8 cellular contexts compared by ENCODE assay signal in genomic region chr1:25820247-25821111, GRCh38. TPM values are rescaled to one million over a fixed set of nuclear protein-coding genes. Genes with fewer than 3 reads are reported as not detected.
DNase-seq lines count a peak whose midpoint lies in the region; ATAC-seq, FAIRE-seq and TF ChIP-seq lines count a peak whose summit lies in the region.

No MANE protein-coding gene starts in this region.

- H3K27me3 ChIP-seq in ACC112 (ENCODE audit: insufficient read depth, low read length) (no peaks in the 10 kb centered on the region), H1 (replicated peaks in 1 of 4; ENCODE audit: control insufficient read depth in 3 of 4, extremely low read depth in 1 of 4, insufficient read depth in 3 of 4, low read length in 3 of 4) (peaks cover 0 to 6% (median 2%) of the 10 kb centered on the region in 4 experiments; a peak in 4 of 7 replicates), muscle layer of duodenum (ENCODE audit: low read depth, low read length) (no peaks in the 10 kb centered on the region), stomach smooth muscle (ENCODE audit: control insufficient read depth in 1 of 2, insufficient read depth in 2 of 2, low read length in 2 of 2) (no peaks in the 10 kb centered on the region)

- H3K4me3 ChIP-seq in ACC112 (ENCODE audit: low read depth, low read length) (peak overlapping the region; percentile 88), H1 (ENCODE audit: extremely low read depth in 1 of 4, insufficient read depth in 2 of 4, low read depth in 3 of 4, low read length in 4 of 4) (peak overlapping the region; percentile 75 to 85 (median 80)), muscle layer of duodenum (ENCODE audit: low read depth in 1 of 2, low read length in 2 of 2) (peak overlapping the region; percentile 80 to 91), stomach smooth muscle (ENCODE audit: low read length in 2 of 2) (peak overlapping the region; percentile 83 to 93)

- no peaks in the 10 kb centered on the region for H3K9me3 ChIP-seq in H1 (ENCODE audit: insufficient read depth in 2 of 2, low read depth in 1 of 2, low read length in 1 of 2)
- H3K9me3 ChIP-seq in muscle layer of duodenum (ENCODE audit: control insufficient read depth in 1 of 2, low read length in 2 of 2) = no peaks in the 10 kb centered on the region
- H3K9me3 ChIP-seq in stomach smooth muscle (ENCODE audit: control insufficient read depth in 2 of 2, low read length in 2 of 2) = no peaks in the 10 kb centered on the region

- no peak overlapping the region for H2BK120ac ChIP-seq in H1 (replicated peaks; ENCODE audit: low read depth, low read length)

- TF ChIP-seq RAD21 in H1 (IDR thresholded peaks at IDR 0.05 in 1 of 2, conservative IDR thresholded peaks at IDR 0.05 in 1 of 2; ENCODE audit: low read depth in 2 of 2, low read length in 2 of 2) = no peak

- peaks cover 8% of the 10 kb centered on the region; the same call in 1 of the 2 replicates for H3K79me1 ChIP-seq in H1 (ENCODE audit: low read depth, low read length)

- POLR2A ChIA-PET in H1 (lab: Charles Lee; ENCODE audit: partially characterized antibody) = interaction anchor here (0.6 to 5.5 kb wide), 22 partner anchors 9 to 390 kb away, joined by 3 to 32 read pairs (median 3); partner anchors contain the start of genes MACO1, PAFAH2 and PAQR7

- no peak overlapping the region for H3K23ac ChIP-seq in H1 (ENCODE audit: insufficient read length)

- H2BK5ac ChIP-seq in H1 (ENCODE audit: low read depth, low read length) = peak overlapping the region; percentile 47; the same call in 1 of the 2 replicates

- H4K20me1 ChIP-seq in H1 (replicated peaks in 1 of 2; ENCODE audit: control insufficient read depth in 1 of 2, insufficient read depth in 2 of 2, low read length in 2 of 2) = peaks cover 11 to 13% of the 10 kb centered on the region in 2 experiments

- no peak overlapping the region for H3K14ac ChIP-seq in H1 (ENCODE audit: insufficient read length)

- 7% methylated on average over 51 of the region's 67 CpGs; no CpG with 5 or more reads in 1 of the 2 experiments for WGBS in H1 (ENCODE audit: extremely low coverage in 1 of 2, insufficient coverage in 1 of 2, insufficient read length in 1 of 2, insufficient replicate concordance in 2 of 2, low coverage in 1 of 2, low lambda C conversion rate in 2 of 2, missing lambda C conversion rate in 1 of 2), 2 experiments

- H2BK15ac ChIP-seq in H1 (ENCODE audit: low read length) = no peak overlapping the region

- H3K27ac ChIP-seq in ACC112 (ENCODE audit: low read depth, low read length) = peak overlapping the region; percentile 71
- H3K27ac ChIP-seq in H1 (ENCODE audit: low read depth, low read length) = peak overlapping the region; percentile 31; the same call in 1 of the 2 replicates
- H3K27ac ChIP-seq in muscle layer of duodenum (ENCODE audit: low read length) = peak overlapping the region; percentile 79
- peak overlapping the region; percentile 80 for H3K27ac ChIP-seq in stomach smooth muscle (ENCODE audit: low read length)

- CTCF ChIA-PET in H1 (lab: Charles Lee; ENCODE audit: partially characterized antibody) = interaction anchor here (0.7 to 2.7 kb wide), 12 partner anchors 9 to 393 kb away, joined by 3 to 11 read pairs (median 3); partner anchors contain the start of gene PAFAH2

- H3K18ac ChIP-seq in H1 (ENCODE audit: extremely low read depth, low read length) = 0 out of 2 replicates have a peak overlapping the region, but pooled peaks have one; percentile 25

- FAIRE-seq in GM18507 (lab: Jason Lieb, UNC) (peak; percentile 90), H1 (lab: Jason Lieb, UNC) (no peak)

- H3K9ac ChIP-seq in H1 (replicated peaks in 1 of 4; ENCODE audit: extremely low read depth in 1 of 4, low read depth in 3 of 4, low read length in 3 of 4) (peak overlapping the region; percentile 7 to 58 (median 48); a peak in 6 of 7 replicates), stomach smooth muscle (ENCODE audit: low read length in 2 of 2) (peak overlapping the region; percentile 85 to 90)

- peaks cover 34% of the 10 kb centered on the region for H3K79me2 ChIP-seq in ACC112 (ENCODE audit: control insufficient read depth, insufficient read depth, low read length, unreplicated experiment)
- peaks cover 0 to 3% of the 10 kb centered on the region in 2 experiments; a peak in 1 of 4 replicates for H3K79me2 ChIP-seq in H1 (ENCODE audit: control insufficient read depth in 1 of 2, insufficient read depth in 2 of 2, low read length in 2 of 2)

- DNase-seq in GM18507 (ENCODE audit: extremely low spot score, insufficient read length, low read depth) (peak; percentile 80), NCI-H2227 treated with DMSO at 0.1 percent for 48 hours (lab: John Stamatoyannopoulos, UW) (peak; percentile 11), H1 (ENCODE audit: low read depth in 1 of 2, low spot score in 2 of 2) (peak in 1 of 2 experiments; percentile 74)
- peak; percentile 35 to 50 for DNase-seq in activated CD8-positive, alpha-beta memory T cell treated with anti-CD3 and anti-CD28 coated beads for 1 hour (ENCODE audit: extremely low read depth in 1 of 2, low read depth in 1 of 2)

- H4K91ac ChIP-seq in H1 (replicated peaks; ENCODE audit: insufficient read length, low read length) = peak overlapping the region; percentile 31

- TF ChIP-seq CTCF in H1 (IDR thresholded peaks at IDR 0.05; ENCODE audit: control extremely low read depth in 1 of 3, insufficient read depth in 1 of 3, low read depth in 1 of 3, low read length in 3 of 3) = no peak

- no peak for TF ChIP-seq EP300 in H1 (IDR thresholded peaks at IDR 0.05; ENCODE audit: borderline replicate concordance in 1 of 2, low read depth in 2 of 2, low read length in 2 of 2)

- H3K23me2 ChIP-seq in H1 (ENCODE audit: low read depth, low read length) = peaks cover 12% of the 10 kb centered on the region

- 0 out of 2 replicates have a peak overlapping the region, but pooled peaks have one; percentile 71 for H4K8ac ChIP-seq in H1 (ENCODE audit: extremely low read depth, insufficient read depth, low read length)

- no peak overlapping the region for H2AK5ac ChIP-seq in H1 (ENCODE audit: low read depth, low read length)

- no peak overlapping the region for H3K56ac ChIP-seq in H1 (replicated peaks; ENCODE audit: insufficient read length, low read depth, low read length)

- peak overlapping the region; percentile 90 to 93 for H3K4me2 ChIP-seq in H1 (ENCODE audit: insufficient read depth in 1 of 2, low read depth in 2 of 2, low read length in 2 of 2)

- no peak for TF ChIP-seq POLR2A in H1 (IDR thresholded peaks at IDR 0.05; ENCODE audit: control extremely low read depth in 1 of 2, low read depth in 2 of 2, low read length in 2 of 2)

- H2BK12ac ChIP-seq in H1 (ENCODE audit: low read depth, low read length) = no peak overlapping the region

- peak; percentile 37 for ATAC-seq in HG02970 (IDR thresholded peaks at IDR 0.05; ENCODE audit: low FRiP score, unreplicated experiment)

- H2AFZ ChIP-seq in ACC112 (ENCODE audit: low read length, unreplicated experiment) (peak overlapping the region; percentile 78), H1 (ENCODE audit: low read length) (no peak overlapping the region)

- no peaks in the 10 kb centered on the region for H3K36me3 ChIP-seq in ACC112 (ENCODE audit: insufficient read depth, low read length)
- no peaks in the 10 kb centered on the region; a peak in 1 of 8 replicates for H3K36me3 ChIP-seq in H1 (ENCODE audit: control insufficient read depth in 2 of 4, insufficient read depth in 4 of 4, low read length in 3 of 4)
- H3K36me3 ChIP-seq in muscle layer of duodenum (ENCODE audit: control insufficient read depth in 1 of 2, insufficient read depth in 2 of 2, low read length in 2 of 2) = peaks cover 8 to 21% of the 10 kb centered on the region in 2 donors
- H3K36me3 ChIP-seq in stomach smooth muscle (ENCODE audit: control insufficient read depth in 2 of 2, insufficient read depth in 2 of 2, low read length in 2 of 2) = peaks cover 3 to 9% of the 10 kb centered on the region in 2 donors

- peak overlapping the region; percentile 38 for H4K5ac ChIP-seq in H1 (ENCODE audit: insufficient read length, low read depth, low read length)

- H2BK20ac ChIP-seq in H1 (ENCODE audit: low read length) = no peak overlapping the region

- H3K4ac ChIP-seq in H1 (replicated peaks; ENCODE audit: insufficient read length, low read depth, low read length) = no peak overlapping the region

- H3K4me1 ChIP-seq in ACC112 (ENCODE audit: control insufficient read depth, insufficient read depth, low read length, unreplicated experiment) = peaks cover 29% of the 10 kb centered on the region
- peaks cover 12 to 25% (median 15%) of the 10 kb centered on the region in 4 experiments for H3K4me1 ChIP-seq in H1 (replicated peaks in 1 of 4; ENCODE audit: control insufficient read depth in 3 of 4, insufficient read depth in 4 of 4, low read length in 3 of 4)
- peaks cover 13 to 26% of the 10 kb centered on the region in 2 donors for H3K4me1 ChIP-seq in muscle layer of duodenum (ENCODE audit: control insufficient read depth in 1 of 2, insufficient read depth in 2 of 2, low read length in 2 of 2)
- H3K4me1 ChIP-seq in stomach smooth muscle (ENCODE audit: control insufficient read depth, insufficient read depth, low read length) = peaks cover 31% of the 10 kb centered on the region

RNA-seq across cellular contexts. Expression of gene MTFR1L, which starts 0.7 kb away (rescaled TPM):
- total RNA-seq in H1 (2021; fragmentation: NEBNext Ultra II Directional; extraction: Animal tissue kit (Norgen Biotek cat#: 25700)) = 20.8 and 23.1 TPM in 2 replicates
- 23.1 and 39.9 TPM in 2 replicates for polyA plus RNA-seq in H1 (2011; rRNA removed)
- polyA plus RNA-seq in H1 (2011; cell fraction: cytosol; rRNA removed) = 25.9 TPM
- polyA plus RNA-seq in H1 (2011; cell fraction: nucleus; rRNA removed) = 27.3 TPM
- polyA plus RNA-seq in H1 (2012, experiment 1 of 2) = 20.5 to 26.2 TPM (median 22.8 TPM) in 4 replicates
- 21.2 TPM for polyA plus RNA-seq in H1 (2012, experiment 2 of 2)
- 17.5 TPM for polyA plus RNA-seq in H1 (2013, experiment 1 of 2)
- polyA plus RNA-seq in H1 (2013, experiment 2 of 2) = 15.3 TPM
- polyA minus RNA-seq in H1 (2011; rRNA and poly(A)+ RNA removed) = 23.2 and 27.4 TPM in 2 replicates
- polyA minus RNA-seq in H1 (2011; cell fraction: cytosol; rRNA and poly(A)+ RNA removed) = 10.6 TPM
- 16.7 TPM for polyA minus RNA-seq in H1 (2011; cell fraction: nucleus; rRNA and poly(A)+ RNA removed)

RNA-seq across cellular contexts. Expression of gene SELENON, which starts 20.5 kb away (rescaled TPM):
- total RNA-seq in H1 (2021; fragmentation: NEBNext Ultra II Directional; extraction: Animal tissue kit (Norgen Biotek cat#: 25700)) = 77.4 and 77.6 TPM in 2 replicates
- polyA plus RNA-seq in H1 (2011; rRNA removed) = 43.0 and 67.3 TPM in 2 replicates
- polyA plus RNA-seq in H1 (2011; cell fraction: cytosol; rRNA removed) = 36.6 TPM
- polyA plus RNA-seq in H1 (2011; cell fraction: nucleus; rRNA removed) = 58.6 TPM
- polyA plus RNA-seq in H1 (2012, experiment 1 of 2) = 72.8 to 99.4 TPM (median 83.9 TPM) in 4 replicates
- polyA plus RNA-seq in H1 (2012, experiment 2 of 2) = 89.8 TPM
- 103 TPM for polyA plus RNA-seq in H1 (2013, experiment 1 of 2)
- 109 TPM for polyA plus RNA-seq in H1 (2013, experiment 2 of 2)
- polyA minus RNA-seq in H1 (2011; rRNA and poly(A)+ RNA removed) = 25.4 and 44.6 TPM in 2 replicates
- polyA minus RNA-seq in H1 (2011; cell fraction: cytosol; rRNA and poly(A)+ RNA removed) = 47.6 TPM
- polyA minus RNA-seq in H1 (2011; cell fraction: nucleus; rRNA and poly(A)+ RNA removed) = 23.2 TPM

RNA-seq across cellular contexts. Expression of gene AUNIP, which starts 38.8 kb away (rescaled TPM):
- 22.9 and 23.2 TPM in 2 replicates for total RNA-seq in H1 (2021; fragmentation: NEBNext Ultra II Directional; extraction: Animal tissue kit (Norgen Biotek cat#: 25700))
- polyA plus RNA-seq in H1 (2011; rRNA removed) = 15.4 and 18.6 TPM in 2 replicates
- 16.5 TPM for polyA plus RNA-seq in H1 (2011; cell fraction: cytosol; rRNA removed)
- 13.9 TPM for polyA plus RNA-seq in H1 (2011; cell fraction: nucleus; rRNA removed)
- polyA plus RNA-seq in H1 (2012, experiment 1 of 2) = 14.8 to 20.4 TPM (median 15.7 TPM) in 4 replicates
- 12.1 TPM for polyA plus RNA-seq in H1 (2012, experiment 2 of 2)
- polyA plus RNA-seq in H1 (2013, experiment 1 of 2) = 14.6 TPM
- polyA plus RNA-seq in H1 (2013, experiment 2 of 2) = 15.5 TPM
- 19.1 and 23.3 TPM in 2 replicates for polyA minus RNA-seq in H1 (2011; rRNA and poly(A)+ RNA removed)
- polyA minus RNA-seq in H1 (2011; cell fraction: cytosol; rRNA and poly(A)+ RNA removed) = 12.3 TPM
- 29.0 TPM for polyA minus RNA-seq in H1 (2011; cell fraction: nucleus; rRNA and poly(A)+ RNA removed)

RNA-seq across cellular contexts. Expression of gene PAQR7, which starts 55.0 kb away (rescaled TPM):
- total RNA-seq in H1 (2021; fragmentation: NEBNext Ultra II Directional; extraction: Animal tissue kit (Norgen Biotek cat#: 25700)) = 7.3 and 7.7 TPM in 2 replicates
- 7.4 and 9.0 TPM in 2 replicates for polyA plus RNA-seq in H1 (2011; rRNA removed)
- polyA plus RNA-seq in H1 (2011; cell fraction: cytosol; rRNA removed) = 6.5 TPM
- 6.1 TPM for polyA plus RNA-seq in H1 (2011; cell fraction: nucleus; rRNA removed)
- polyA plus RNA-seq in H1 (2012, experiment 1 of 2) = 6.2 to 8.2 TPM (median 7.5 TPM) in 4 replicates
- 6.0 TPM for polyA plus RNA-seq in H1 (2012, experiment 2 of 2)
- polyA plus RNA-seq in H1 (2013, experiment 1 of 2) = 7.1 TPM
- polyA plus RNA-seq in H1 (2013, experiment 2 of 2) = 8.3 TPM
- polyA minus RNA-seq in H1 (2011; rRNA and poly(A)+ RNA removed) = 10.1 and 10.5 TPM in 2 replicates
- 7.6 TPM for polyA minus RNA-seq in H1 (2011; cell fraction: cytosol; rRNA and poly(A)+ RNA removed)
- polyA minus RNA-seq in H1 (2011; cell fraction: nucleus; rRNA and poly(A)+ RNA removed) = 4.5 TPM
